In the genomic region with DNA sequence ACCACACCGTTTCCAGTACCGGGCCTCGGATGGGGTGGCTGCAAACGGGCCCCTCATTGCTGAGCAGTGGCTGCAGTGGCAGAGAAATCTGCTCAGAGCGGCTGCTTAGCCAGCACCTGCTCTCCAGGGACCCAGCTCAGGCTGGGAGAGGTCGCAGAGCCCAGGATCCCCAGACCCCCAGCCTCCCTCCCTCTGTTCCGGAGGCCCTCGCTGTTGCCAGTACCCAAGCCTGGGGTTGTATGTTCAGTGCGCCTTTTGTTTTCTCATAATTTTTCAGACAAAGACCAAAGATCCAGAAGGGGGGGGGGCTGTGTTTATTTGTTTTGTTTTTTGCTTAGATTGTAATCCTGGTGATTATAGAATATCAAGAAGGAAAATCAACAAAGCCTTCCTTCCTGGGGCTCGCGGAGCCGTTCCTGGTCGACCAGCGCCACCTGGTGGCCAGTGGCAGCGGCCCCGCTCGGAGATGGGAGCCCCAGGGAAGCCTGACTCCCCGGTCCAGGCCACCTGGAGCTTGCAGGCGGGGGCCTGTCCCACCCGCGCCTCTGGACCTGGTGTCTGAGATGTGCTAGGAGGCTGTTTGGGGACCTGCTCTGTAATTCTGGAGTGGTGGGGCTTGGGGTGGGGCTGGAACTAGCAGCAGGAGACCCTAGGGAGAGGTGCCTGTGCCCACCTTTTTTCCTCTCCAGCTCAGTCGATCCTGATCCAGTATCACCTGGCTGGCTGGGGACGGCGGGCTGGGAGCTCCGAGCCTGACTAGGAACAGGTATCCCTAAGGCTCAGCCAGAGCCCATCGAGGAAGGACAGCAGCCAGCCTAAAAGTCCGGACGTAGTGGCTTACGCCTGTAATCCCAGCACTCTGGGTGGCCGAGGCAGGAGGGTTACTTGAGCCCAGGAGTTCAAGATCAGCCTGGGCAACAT, we compare ENCODE assay signal across 7 cellular contexts.
A peak's percentile ranks its signal among the peaks of the same experiment; 100 is the strongest.
DNase-seq lines count a peak whose midpoint lies in the region; ATAC-seq, FAIRE-seq and TF ChIP-seq lines count a peak whose summit lies in the region.

No MANE protein-coding gene starts in this region.

- H3K27me3 Mint-ChIP-seq in MCF 10A (ENCODE audit: insufficient read depth, unreplicated experiment), result peaks cover 9% of the 10 kb centered on the region

- POLR2A ChIA-PET in MCF 10A (lab: Yijun Ruan, JAX), result no interaction called here

- CTCF ChIA-PET in MCF 10A (lab: Yijun Ruan, JAX), result interaction anchor here (0.6 to 4.4 kb wide), 34 partner anchors 17 to 949 kb away, joined by 3 to 79 read pairs (median 3); no protein-coding TSS in a partner anchor

- no TSS peak for BruUV-seq in MCF 10A (replicated peaks; lab: Mats Ljungman, UMichigan)

- peak; percentile 58 for DNase-seq in NB4 (ENCODE audit: low read depth)
- DNase-seq in MCF 10A (ENCODE audit: unreplicated experiment), result peak; percentile 61
- DNase-seq in kidney glomerular epithelial cell (lab: John Stamatoyannopoulos, UW), result peak; percentile 12
- DNase-seq in stimulated activated CD4-positive, alpha-beta T cell treated with anti-CD3 and anti-CD28 coated beads, Interleukin-4, amount 100 ng/mL, for 1 hour, result peak; percentile 74

- TF ChIP-seq CTCF in NB4 (IDR thresholded peaks at IDR 0.05; ENCODE audit: low read depth, low read length) (peak; percentile 92), WI38 (IDR thresholded peaks at IDR 0.05; ENCODE audit: low read depth, low read length) (peak; percentile 94), MCF 10A (IDR thresholded peaks at IDR 0.05; ENCODE audit: unreplicated experiment) (peak; percentile 96)

- H3K4me3 Mint-ChIP-seq in MCF 10A (ENCODE audit: unreplicated experiment), result no peak overlapping the region

- H3K9me3 Mint-ChIP-seq in MCF 10A (ENCODE audit: unreplicated experiment), result no peaks in the 10 kb centered on the region

- ATAC-seq in HG02938 (IDR thresholded peaks at IDR 0.05; ENCODE audit: unreplicated experiment), result no peak

- no peaks in the 10 kb centered on the region for H3K4me1 Mint-ChIP-seq in MCF 10A (ENCODE audit: insufficient read depth, unreplicated experiment)

- H3K27ac Mint-ChIP-seq in MCF 10A (ENCODE audit: low read depth, unreplicated experiment), result no peak overlapping the region

- no peaks in the 10 kb centered on the region for H3K36me3 Mint-ChIP-seq in MCF 10A (ENCODE audit: insufficient read depth, unreplicated experiment)

- no peak for TF ChIP-seq POLR2A in NB4 (IDR thresholded peaks at IDR 0.05; ENCODE audit: extremely low read depth, insufficient read length)

- intact Hi-C loops in MCF 10A (cut with micrococcal nuclease), result loop anchor here (1.0 to 5.0 kb wide), 5 partner anchors 108 to 927 kb away; no protein-coding TSS in a partner anchor

- H3K4me3 ChIP-seq in NB4 (ENCODE audit: low read depth, low read length) (no peak overlapping the region), WI38 (ENCODE audit: low read depth, low read length) (no peak overlapping the region)

- FAIRE-seq in G401.6 (lab: Jason Lieb, UNC), result peak; percentile 55

Comparison
In these comparisons a context has a peak if more than half of its experiments do, and no peak if none do; other contexts are left out.
1. DNase-seq: peak in every context shown above with its lines; median percentile 74 in stimulated activated CD4-positive, alpha-beta T cell treated with anti-CD3 and anti-CD28 coated beads, Interleukin-4, amount 100 ng/mL, for 1 hour; 61 in MCF 10A; 58 in NB4; 12 in kidney glomerular epithelial cell.